Comparison of ENCODE assay signal across 1 cellular context in genomic region chr5:142324871-142325676, GRCh38.
TF ChIP-seq lines count a peak whose summit lies in the region.

Gene SPRY4 (minus strand): TSS chr5:142325021. CDS start chr5:142315108, 9,913 bp downstream.

TF ChIP-seq in HepG2, 621 proteins besides CTCF, POLR2A, EP300 and RAD21 (continued from another document and continues in another):
- TF ChIP-seq PAWR (CRISPR knock-in tag; IDR thresholded peaks at IDR 0.05; ENCODE audit: borderline replicate concordance) (0 out of 2 replicates have a peak, but pooled peaks have one; percentile 21), BORCS8-MEF2B (CRISPR knock-in tag; IDR thresholded peaks at IDR 0.05) (peak; percentile 70; the same call in 1 of the 2 replicates), ZNF275 (CRISPR knock-in tag; IDR thresholded peaks at IDR 0.05; ENCODE audit: borderline replicate concordance) (no peak), ZNF619 (CRISPR knock-in tag; IDR thresholded peaks at IDR 0.05) (no peak), ZZZ3 (CRISPR knock-in tag; IDR thresholded peaks at IDR 0.05; ENCODE audit: borderline replicate concordance) (no peak), PREB (CRISPR knock-in tag; IDR thresholded peaks at IDR 0.05) (no peak), NR2C2 (CRISPR knock-in tag; IDR thresholded peaks at IDR 0.05; ENCODE audit: borderline replicate concordance) (no peak; the same call in 1 of the 2 replicates), ZNF501 (CRISPR knock-in tag; IDR thresholded peaks at IDR 0.05) (peak; percentile 74), HMG20B (CRISPR knock-in tag; conservative IDR thresholded peaks at IDR 0.05) (no peak; the same call in 1 of the 2 replicates), SATB2 (CRISPR knock-in tag; IDR thresholded peaks at IDR 0.05) (no peak), RNF2 (conservative IDR thresholded peaks at IDR 0.05; ENCODE audit: low read depth) (no peak), NFATC3 (CRISPR knock-in tag; IDR thresholded peaks at IDR 0.05) (no peak), MZF1 (CRISPR knock-in tag; IDR thresholded peaks at IDR 0.05; ENCODE audit: borderline replicate concordance) (no peak), SOX13 (IDR thresholded peaks at IDR 0.05) (peak; percentile 24; the same call in 1 of the 2 replicates), SOX13 (CRISPR knock-in tag; conservative IDR thresholded peaks at IDR 0.05 in 1 of 2, IDR thresholded peaks at IDR 0.05 in 1 of 2) (peak in 1 of 2 experiments; percentile 40; a peak in 1 of 4 replicates), ZNF274 (CRISPR knock-in tag; IDR thresholded peaks at IDR 0.05) (no peak), MYC (CRISPR knock-in tag; IDR thresholded peaks at IDR 0.05; ENCODE audit: borderline replicate concordance) (no peak), ZNF263 (CRISPR knock-in tag; IDR thresholded peaks at IDR 0.05) (no peak), TCF12 (IDR thresholded peaks at IDR 0.05) (no peak), TCF12 (CRISPR knock-in tag; IDR thresholded peaks at IDR 0.05) (no peak), ZSCAN20 (CRISPR knock-in tag; IDR thresholded peaks at IDR 0.05; ENCODE audit: borderline replicate concordance) (no peak), SMYD3 (CRISPR knock-in tag; IDR thresholded peaks at IDR 0.05) (0 out of 2 replicates have a peak, but pooled peaks have one; percentile 37), ZNF800 (CRISPR knock-in tag; IDR thresholded peaks at IDR 0.05) (peak; percentile 74), ATM (IDR thresholded peaks at IDR 0.05; ENCODE audit: borderline replicate concordance) (no peak), ZNF124 (CRISPR knock-in tag; IDR thresholded peaks at IDR 0.05) (peak; percentile 54; the same call in 1 of the 2 replicates), ZNF264 (CRISPR knock-in tag; IDR thresholded peaks at IDR 0.05) (no peak), POGK (CRISPR knock-in tag; conservative IDR thresholded peaks at IDR 0.05) (no peak), ZSCAN21 (CRISPR knock-in tag; IDR thresholded peaks at IDR 0.05; ENCODE audit: borderline replicate concordance) (peak; percentile 37; the same call in 1 of the 2 replicates), ZSCAN9 (CRISPR knock-in tag; IDR thresholded peaks at IDR 0.05; ENCODE audit: borderline replicate concordance) (peak; percentile 23; the same call in 1 of the 2 replicates), MLLT10 (CRISPR knock-in tag; IDR thresholded peaks at IDR 0.05) (no peak), PHF20 (CRISPR knock-in tag; IDR thresholded peaks at IDR 0.05) (peak; percentile 22), ZNF205 (CRISPR knock-in tag; IDR thresholded peaks at IDR 0.05) (peak; percentile 61; the same call in 1 of the 2 replicates), EHMT2 (IDR thresholded peaks at IDR 0.05; ENCODE audit: borderline replicate concordance, low read depth, low read length) (no peak), ZNF776 (CRISPR knock-in tag; IDR thresholded peaks at IDR 0.05) (no peak), THAP8 (CRISPR knock-in tag; IDR thresholded peaks at IDR 0.05; ENCODE audit: borderline replicate concordance) (no peak), ZNF616 (CRISPR knock-in tag; IDR thresholded peaks at IDR 0.05; ENCODE audit: low read depth) (no peak), HNRNPH1 (optimal IDR thresholded peaks at IDR 0.05; ENCODE audit: low read depth, low read length) (no peak), ZNF704 (CRISPR knock-in tag; IDR thresholded peaks at IDR 0.05; ENCODE audit: borderline replicate concordance) (no peak), MAFF (IDR thresholded peaks at IDR 0.05; ENCODE audit: low read depth, low read length) (no peak), NFYB (CRISPR knock-in tag; IDR thresholded peaks at IDR 0.05) (no peak), SNAPC2 (CRISPR knock-in tag; IDR thresholded peaks at IDR 0.05) (0 out of 2 replicates have a peak, but pooled peaks have one; percentile 23), RBAK (CRISPR knock-in tag; IDR thresholded peaks at IDR 0.05) (no peak), REPIN1 (CRISPR knock-in tag; IDR thresholded peaks at IDR 0.05; ENCODE audit: borderline replicate concordance, low read depth) (peak; percentile 83; the same call in 1 of the 2 replicates), NFE2L2 (IDR thresholded peaks at IDR 0.05; ENCODE audit: low read length) (no peak), ATAD3A (CRISPR knock-in tag; IDR thresholded peaks at IDR 0.05) (no peak), MEIS2 (CRISPR knock-in tag; IDR thresholded peaks at IDR 0.05) (peak; percentile 85), RNF219 (CRISPR knock-in tag; IDR thresholded peaks at IDR 0.05) (no peak), RORA (CRISPR knock-in tag; IDR thresholded peaks at IDR 0.05) (no peak), ZNF552 (CRISPR knock-in tag; IDR thresholded peaks at IDR 0.05; ENCODE audit: borderline replicate concordance) (peak; percentile 84), JUN (CRISPR knock-in tag; IDR thresholded peaks at IDR 0.05) (no peak), ZNF720 (CRISPR knock-in tag; IDR thresholded peaks at IDR 0.05) (no peak), ZXDC (CRISPR knock-in tag; IDR thresholded peaks at IDR 0.05) (no peak), ZNF136 (CRISPR knock-in tag; IDR thresholded peaks at IDR 0.05; ENCODE audit: low read depth) (0 out of 2 replicates have a peak, but pooled peaks have one; percentile 45), GLI4 (CRISPR knock-in tag; IDR thresholded peaks at IDR 0.05; ENCODE audit: borderline replicate concordance) (no peak), JUND (CRISPR knock-in tag; IDR thresholded peaks at IDR 0.05) (no peak), ZNF607 (CRISPR knock-in tag; IDR thresholded peaks at IDR 0.05; ENCODE audit: borderline replicate concordance) (peak; percentile 42; the same call in 1 of the 2 replicates), FOSL2 (CRISPR knock-in tag; IDR thresholded peaks at IDR 0.05) (peak; percentile 39; the same call in 1 of the 2 replicates), RFXAP (CRISPR knock-in tag; IDR thresholded peaks at IDR 0.05; ENCODE audit: borderline replicate concordance) (no peak)
